Comparison of ENCODE assay signal across 16 cellular contexts in the genomic region with DNA sequence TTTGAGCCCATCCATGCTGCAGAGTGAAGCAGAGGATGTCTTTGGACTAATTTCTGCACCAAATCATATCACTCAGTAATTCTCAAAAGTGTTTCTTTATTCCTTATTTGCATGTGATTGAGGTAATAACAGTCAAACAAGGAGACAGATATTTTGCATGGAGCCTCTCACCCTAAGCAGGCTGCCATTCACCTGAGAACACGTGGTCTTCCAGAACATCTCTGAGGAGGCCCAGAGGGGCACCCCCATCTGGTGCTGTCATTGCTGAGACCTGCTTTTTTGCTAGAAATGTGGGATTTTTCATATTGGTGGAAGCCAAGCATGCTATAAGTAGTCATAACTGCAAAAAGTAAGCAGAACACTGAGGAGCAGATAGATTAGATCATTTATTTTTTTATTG. TPM values are rescaled to one million over a fixed set of nuclear protein-coding genes. Genes with fewer than 3 reads are reported as not detected.
"Had no signal": no experiment of that assay in that cellular context is flagged by ENCODE, and none has a peak within 500 bp of the region (broad histone marks: within the 10 kb centered on the region; RNA-seq: fewer than 3 reads in every experiment).

No MANE protein-coding gene starts in this region.

- H2AFZ ChIP-seq: hepatocyte had no signal

- ATAC-seq: left cardiac atrium; lower lobe of right lung; naive thymus-derived CD4-positive, alpha-beta T cell; stimulated activated naive CD8-positive, alpha-beta T cell treated with anti-CD3 and anti-CD28 coated beads, Interleukin-15, Interleukin-2, amounts not matched to agents 100 U/mL and 50 U/mL, for 24 hours had no signal

- H3K36me3 ChIP-seq: thyroid gland had no signal

- H3K4me3 ChIP-seq: colonic mucosa, dorsolateral prefrontal cortex, hepatocyte, left ventricle myocardium inferior, lower lobe of right lung, suprapubic skin, thyroid gland had no signal

- H3K4me2 ChIP-seq: hepatocyte had no signal

- H3K9me3 ChIP-seq: colonic mucosa, left ventricle myocardium inferior, lower lobe of right lung, neutrophil, suprapubic skin, thyroid gland had no signal

- H3K27me3 ChIP-seq: colonic mucosa, dorsolateral prefrontal cortex, hepatocyte, neutrophil, suprapubic skin, thyroid gland had no signal

- H3K27ac ChIP-seq: colonic mucosa, dorsolateral prefrontal cortex, hepatocyte, left ventricle myocardium inferior, lower lobe of right lung, neutrophil, suprapubic skin had no signal

- DNase-seq: colonic mucosa; effector CD8-positive, alpha-beta T cell; foreskin melanocyte; kidney; left cardiac atrium; left ventricle myocardium inferior; lower lobe of right lung; naive thymus-derived CD4-positive, alpha-beta T cell; stimulated activated CD4-positive, alpha-beta T cell treated with anti-CD3 and anti-CD28 coated beads, Interleukin-12 subunit alpha, Interleukin-12 subunit beta, amount 100 ng/mL, for 4 hours; stimulated activated naive CD8-positive, alpha-beta T cell treated with anti-CD3 and anti-CD28 coated beads, Interleukin-15, Interleukin-2, amounts not matched to agents 100 U/mL and 50 U/mL, for 24 hours; thyroid gland had no signal

RNA-seq across cellular contexts. Expression of a gene that starts 25.4 kb away (rescaled TPM):
- total RNA-seq: left cardiac atrium, left ventricle myocardium inferior, osteoblast had no signal
